In genomic region chr6:45310118-45310788, GRCh38 we compare ENCODE assay signal across 15 cellular contexts. TPM values are rescaled to one million over a fixed set of nuclear protein-coding genes. Genes with fewer than 3 reads are reported as not detected.
DNase-seq lines count a peak whose midpoint lies in the region; ATAC-seq and TF ChIP-seq lines count a peak whose summit lies in the region.
"Had no signal": no experiment of that assay in that cellular context is flagged by ENCODE, and none has a peak within 500 bp of the region (broad histone marks: within the 10 kb centered on the region; RNA-seq: fewer than 3 reads in every experiment).

No MANE protein-coding gene starts in this region.

- peak; percentile 46 to 78 for ATAC-seq in activated T-cell treated with anti-CD3 and anti-CD28 coated beads, Interleukin-2, amount 50 U/mL, for 72 hours (replicated peaks in 1 of 2)
- ATAC-seq in natural killer cell = peak in 2 of 3 donors; percentile 26 to 63
- ATAC-seq in GM19455 (IDR thresholded peaks at IDR 0.05; ENCODE audit: unreplicated experiment) = no peak
- ATAC-seq: K562, left lobe of liver had no signal

- in situ Hi-C loops in GM13976 (cut with MboI; ENCODE audit: low sequenced_read_pairs, unreplicated experiment) = no loop called here

- DNase-seq in activated CD4-positive, alpha-beta T cell treated with anti-CD3 and anti-CD28 coated beads, Interleukin-2, amount 10 ng/mL, durations not matched to agents 24 days and 14 days = peak; percentile 81
- no peak for DNase-seq in activated CD4-positive, alpha-beta T cell treated with anti-CD3 and anti-CD28 coated beads, Interleukin-2, amount 50 U/mL, for 4 hours
- peak; percentile 48 for DNase-seq in MV-4-11 (lab: John Stamatoyannopoulos, UW)
- DNase-seq in activated T-cell treated with anti-CD3 and anti-CD28 coated beads, Interleukin-2, amount 50 U/mL, for 72 hours = peak; percentile 17 to 22
- DNase-seq in natural killer cell = no peak
- no peak for DNase-seq in nephron progenitor cell
- no peak for DNase-seq in GM13976 (ENCODE audit: low spot score)
- DNase-seq: colonic mucosa, foreskin melanocyte, NCI-H446 treated with DMSO at 0.1 percent for 48 hours, posterior cingulate gyrus, SIG-M5 had no signal

- no peak for TF ChIP-seq CTCF in natural killer cell (IDR thresholded peaks at IDR 0.05)
- no peak for TF ChIP-seq CTCF in nephron progenitor cell (IDR thresholded peaks at IDR 0.05)
- TF ChIP-seq CTCF in GM13976 (IDR thresholded peaks at IDR 0.05; ENCODE audit: borderline replicate concordance, control extremely low read depth, extremely low read depth, insufficient read depth, missing control alignments) = no peak

- peaks cover 43% of the 10 kb centered on the region for H3K4me1 Mint-ChIP-seq in activated CD4-positive, alpha-beta T cell treated with anti-CD3 and anti-CD28 coated beads, Interleukin-2, amount 10 ng/mL, durations not matched to agents 24 days and 14 days
- H3K4me1 Mint-ChIP-seq in activated T-cell treated with anti-CD3 and anti-CD28 coated beads, Interleukin-2, amount 50 U/mL, for 72 hours (ENCODE audit: low read depth) = peaks cover 42% of the 10 kb centered on the region
- H3K4me1 Mint-ChIP-seq in natural killer cell (peaks cover 18 to 21% of the 10 kb centered on the region in 2 donors), nephron progenitor cell (peaks cover 6% of the 10 kb centered on the region)

- peak overlapping the region; percentile 83 for H3K27ac Mint-ChIP-seq in activated CD4-positive, alpha-beta T cell treated with anti-CD3 and anti-CD28 coated beads, Interleukin-2, amount 10 ng/mL, durations not matched to agents 24 days and 14 days
- peak overlapping the region; percentile 80 for H3K27ac Mint-ChIP-seq in activated T-cell treated with anti-CD3 and anti-CD28 coated beads, Interleukin-2, amount 50 U/mL, for 72 hours
- peak overlapping the region; percentile 26 to 69 for H3K27ac Mint-ChIP-seq in natural killer cell
- no peak overlapping the region for H3K27ac Mint-ChIP-seq in nephron progenitor cell

- peaks cover 60% of the 10 kb centered on the region for H3K36me3 Mint-ChIP-seq in activated CD4-positive, alpha-beta T cell treated with anti-CD3 and anti-CD28 coated beads, Interleukin-2, amount 10 ng/mL, durations not matched to agents 24 days and 14 days (ENCODE audit: low read depth)
- H3K36me3 Mint-ChIP-seq in activated T-cell treated with anti-CD3 and anti-CD28 coated beads, Interleukin-2, amount 50 U/mL, for 72 hours (ENCODE audit: insufficient read depth in 2 of 2) = peaks cover 16 to 43% of the 10 kb centered on the region in 2 donors
- no peaks in the 10 kb centered on the region for H3K36me3 Mint-ChIP-seq in natural killer cell
- peaks cover 84% of the 10 kb centered on the region for H3K36me3 Mint-ChIP-seq in nephron progenitor cell (ENCODE audit: low read depth)

- no peaks in the 10 kb centered on the region for H3K27me3 Mint-ChIP-seq in activated CD4-positive, alpha-beta T cell treated with anti-CD3 and anti-CD28 coated beads, Interleukin-2, amount 10 ng/mL, durations not matched to agents 24 days and 14 days
- no peaks in the 10 kb centered on the region for H3K27me3 Mint-ChIP-seq in activated T-cell treated with anti-CD3 and anti-CD28 coated beads, Interleukin-2, amount 50 U/mL, for 72 hours (ENCODE audit: low read depth)
- H3K27me3 Mint-ChIP-seq in natural killer cell (ENCODE audit: low read depth in 2 of 2) = no peaks in the 10 kb centered on the region
- no peaks in the 10 kb centered on the region for H3K27me3 Mint-ChIP-seq in nephron progenitor cell (ENCODE audit: low read depth, poor library complexity)

- intact Hi-C loops in activated CD4-positive, alpha-beta T cell treated with anti-CD3 and anti-CD28 coated beads, Interleukin-2, amount 10 ng/mL, durations not matched to agents 24 days and 14 days (cut with micrococcal nuclease) = loop anchor here (10.0 kb wide), 1 partner anchor 145 kb away; no protein-coding TSS in a partner anchor
- intact Hi-C loops in natural killer cell (cut with micrococcal nuclease) = no loop called here

- H3K4me3 Mint-ChIP-seq in activated CD4-positive, alpha-beta T cell treated with anti-CD3 and anti-CD28 coated beads, Interleukin-2, amount 10 ng/mL, durations not matched to agents 24 days and 14 days = peak overlapping the region; percentile 71
- H3K4me3 Mint-ChIP-seq in activated T-cell treated with anti-CD3 and anti-CD28 coated beads, Interleukin-2, amount 50 U/mL, for 72 hours = peak overlapping the region; percentile 65 to 68
- H3K4me3 Mint-ChIP-seq in natural killer cell (peak overlapping the region; percentile 45), nephron progenitor cell (no peak overlapping the region)

- H3K9me3 Mint-ChIP-seq in activated CD4-positive, alpha-beta T cell treated with anti-CD3 and anti-CD28 coated beads, Interleukin-2, amount 10 ng/mL, durations not matched to agents 24 days and 14 days = peaks cover 60% of the 10 kb centered on the region
- H3K9me3 Mint-ChIP-seq in activated T-cell treated with anti-CD3 and anti-CD28 coated beads, Interleukin-2, amount 50 U/mL, for 72 hours = peaks cover 13 to 15% of the 10 kb centered on the region in 2 donors
- H3K9me3 Mint-ChIP-seq in natural killer cell (no peaks in the 10 kb centered on the region), nephron progenitor cell (peaks cover 81% of the 10 kb centered on the region)

RNA-seq across cellular contexts. Expression of gene RUNX2, which starts 17.9 kb away (rescaled TPM):
- total RNA-seq in activated CD4-positive, alpha-beta T cell treated with anti-CD3 and anti-CD28 coated beads, Interleukin-2, amount 10 ng/mL, durations not matched to agents 24 days and 14 days = 17.1 and 18.3 TPM in 2 replicates
- total RNA-seq in activated T-cell treated with anti-CD3 and anti-CD28 coated beads, Interleukin-2, amount 50 U/mL, for 72 hours = 10 to 100 TPM; 39.3 to 61.1 TPM
- total RNA-seq in natural killer cell = 10 to 100 TPM in 1 of 3 donors, 1 to 10 TPM in 2; 5.0 to 19.2 (median 7.0) TPM

Comparison
In these comparisons a context has a peak if more than half of its experiments do, and no peak if none do; other contexts are left out.
1. DNase-seq: peak in activated CD4-positive, alpha-beta T cell treated with anti-CD3 and anti-CD28 coated beads, Interleukin-2, amount 10 ng/mL, durations not matched to agents 24 days and 14 days (single experiment), MV-4-11 (single experiment) and activated T-cell treated with anti-CD3 and anti-CD28 coated beads, Interleukin-2, amount 50 U/mL, for 72 hours (2 of 2); none in activated CD4-positive, alpha-beta T cell treated with anti-CD3 and anti-CD28 coated beads, Interleukin-2, amount 50 U/mL, for 4 hours (0 of 2), natural killer cell (single experiment), nephron progenitor cell (single experiment) and GM13976 (single experiment).